ENCODE assay signal across 2 cellular contexts in the genomic region with DNA sequence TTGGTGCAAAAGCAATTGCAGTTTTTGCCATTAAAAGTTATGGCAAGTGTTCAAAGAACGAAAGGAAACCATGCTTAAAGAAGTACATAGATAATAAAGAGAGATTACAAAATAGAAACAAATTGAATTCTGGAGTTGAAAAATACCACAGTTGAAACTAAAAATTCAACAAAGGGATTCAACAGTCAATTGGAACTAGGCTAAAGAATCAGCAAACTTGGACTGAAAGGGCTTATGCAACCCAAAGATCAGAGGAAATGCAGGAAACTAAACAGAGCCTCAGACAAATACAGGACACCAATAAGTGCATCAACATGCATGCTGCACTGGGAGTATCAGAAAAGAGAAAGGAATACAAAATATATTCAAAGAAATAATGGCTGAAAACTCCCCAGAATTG.
TF ChIP-seq lines count a peak whose summit lies in the region.

No MANE protein-coding gene starts in this region.

TF ChIP-seq in HEK293, 187 proteins besides CTCF, POLR2A, EP300 and RAD21:
- TF ChIP-seq, protein P1, sequence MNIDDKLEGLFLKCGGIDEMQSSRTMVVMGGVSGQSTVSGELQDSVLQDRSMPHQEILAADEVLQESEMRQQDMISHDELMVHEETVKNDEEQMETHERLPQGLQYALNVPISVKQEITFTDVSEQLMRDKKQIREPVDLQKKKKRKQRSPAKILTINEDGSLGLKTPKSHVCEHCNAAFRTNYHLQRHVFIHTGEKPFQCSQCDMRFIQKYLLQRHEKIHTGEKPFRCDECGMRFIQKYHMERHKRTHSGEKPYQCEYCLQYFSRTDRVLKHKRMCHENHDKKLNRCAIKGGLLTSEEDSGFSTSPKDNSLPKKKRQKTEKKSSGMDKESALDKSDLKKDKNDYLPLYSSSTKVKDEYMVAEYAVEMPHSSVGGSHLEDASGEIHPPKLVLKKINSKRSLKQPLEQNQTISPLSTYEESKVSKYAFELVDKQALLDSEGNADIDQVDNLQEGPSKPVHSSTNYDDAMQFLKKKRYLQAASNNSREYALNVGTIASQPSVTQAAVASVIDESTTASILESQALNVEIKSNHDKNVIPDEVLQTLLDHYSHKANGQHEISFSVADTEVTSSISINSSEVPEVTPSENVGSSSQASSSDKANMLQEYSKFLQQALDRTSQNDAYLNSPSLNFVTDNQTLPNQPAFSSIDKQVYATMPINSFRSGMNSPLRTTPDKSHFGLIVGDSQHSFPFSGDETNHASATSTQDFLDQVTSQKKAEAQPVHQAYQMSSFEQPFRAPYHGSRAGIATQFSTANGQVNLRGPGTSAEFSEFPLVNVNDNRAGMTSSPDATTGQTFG (tag by site-specific recombination; IDR thresholded peaks at IDR 0.05; ENCODE audit: borderline replicate concordance), result no peak
- TF ChIP-seq SETDB1 (IDR thresholded peaks at IDR 0.05; ENCODE audit: insufficient read length, low read length) (peak; percentile 78), ZSCAN30 (tag by site-specific recombination; IDR thresholded peaks at IDR 0.05) (no peak), ZNF747 (tag by site-specific recombination; IDR thresholded peaks at IDR 0.05) (no peak), ZNF335 (tag by site-specific recombination; conservative IDR thresholded peaks at IDR 0.05) (no peak), ZNF792 (tag by site-specific recombination; IDR thresholded peaks at IDR 0.05) (no peak)

TF ChIP-seq in K562, 482 proteins besides CTCF, POLR2A, EP300 and RAD21 (continued from another document):
- TF ChIP-seq, protein P2, sequence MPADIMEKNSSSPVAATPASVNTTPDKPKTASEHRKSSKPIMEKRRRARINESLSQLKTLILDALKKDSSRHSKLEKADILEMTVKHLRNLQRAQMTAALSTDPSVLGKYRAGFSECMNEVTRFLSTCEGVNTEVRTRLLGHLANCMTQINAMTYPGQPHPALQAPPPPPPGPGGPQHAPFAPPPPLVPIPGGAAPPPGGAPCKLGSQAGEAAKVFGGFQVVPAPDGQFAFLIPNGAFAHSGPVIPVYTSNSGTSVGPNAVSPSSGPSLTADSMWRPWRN (IDR thresholded peaks at IDR 0.05; ENCODE audit: low read depth), result no peak
- TF ChIP-seq TRIM28 (IDR thresholded peaks at IDR 0.05) (0 out of 2 replicates have a peak, but pooled peaks have one; percentile 57), CBX5 (IDR thresholded peaks at IDR 0.05; ENCODE audit: borderline replicate concordance, low read depth) (0 out of 2 replicates have a peak, but pooled peaks have one; percentile 57)
TF ChIP-seq in K562: peak in this region for 4.
